22 cellular contexts compared by ENCODE assay signal in genomic region chr7:99403764-99404163, GRCh38. TPM values are rescaled to one million over a fixed set of nuclear protein-coding genes. Genes with fewer than 3 reads are reported as not detected.
A peak's percentile ranks its signal among the peaks of the same experiment; 100 is the strongest.
DNase-seq lines count a peak whose midpoint lies in the region; ATAC-seq, FAIRE-seq and TF ChIP-seq lines count a peak whose summit lies in the region.
"Had no signal": no experiment of that assay in that cellular context is flagged by ENCODE, and none has a peak within 500 bp of the region (broad histone marks: within the 10 kb centered on the region; RNA-seq: fewer than 3 reads in every experiment).

No MANE protein-coding gene starts in this region.

- H3K27ac Mint-ChIP-seq in activated CD4-positive, alpha-beta T cell treated with anti-CD3 and anti-CD28 coated beads, Interleukin-2, amount 10 ng/mL, durations not matched to agents 24 days and 14 days = peak overlapping the region; percentile 42
- peak overlapping the region in 2 of 3 experiments; percentile 24 to 65; a peak in 4 of 7 replicates for H3K27ac Mint-ChIP-seq in H9
- H3K27ac Mint-ChIP-seq: activated CD4-positive, alpha-beta T cell treated with anti-CD3 and anti-CD28 coated beads, Interleukin-2, amount 10 ng/mL, durations not matched to agents 7 days and 5 days had no signal

- H2BK20ac ChIP-seq in H9 (ENCODE audit: low read depth, low read length, poor library complexity, severe bottlenecking) = no peak overlapping the region

- TF ChIP-seq CTCF in H9 (conservative IDR thresholded peaks at IDR 0.05) = no peak
- no peak for TF ChIP-seq CTCF in K562 (IDR thresholded peaks at IDR 0.05 in 2 of 3, conservative IDR thresholded peaks at IDR 0.05 in 1 of 3; ENCODE audit: insufficient read depth in 2 of 3, low read depth in 1 of 3, low read length in 3 of 3)
- no peak for TF ChIP-seq CTCF in osteoblast (IDR thresholded peaks at IDR 0.05; ENCODE audit: extremely low read depth, low read depth, low read length)
- no peak for TF ChIP-seq CTCF in BE2C (IDR thresholded peaks at IDR 0.05; ENCODE audit: low read depth, low read length)

- no peak overlapping the region for H3K23ac ChIP-seq in H9 (ENCODE audit: insufficient read length, low read depth, low read length)

- H3K36me3 Mint-ChIP-seq in activated CD4-positive, alpha-beta T cell treated with anti-CD3 and anti-CD28 coated beads, Interleukin-2, amount 10 ng/mL, durations not matched to agents 24 days and 14 days (ENCODE audit: low read depth) = peaks cover 52% of the 10 kb centered on the region
- peaks cover 38 to 65% (median 59%) of the 10 kb centered on the region in 3 experiments for H3K36me3 Mint-ChIP-seq in H9 (ENCODE audit: insufficient read depth in 1 of 3, low read depth in 3 of 3)

- no peaks in the 10 kb centered on the region for H3K9me1 ChIP-seq in K562 (ENCODE audit: control insufficient read depth, insufficient read depth, low read length)

- no peaks in the 10 kb centered on the region for H3K9me3 Mint-ChIP-seq in activated CD4-positive, alpha-beta T cell treated with anti-CD3 and anti-CD28 coated beads, Interleukin-2, amount 10 ng/mL, durations not matched to agents 24 days and 14 days
- no peaks in the 10 kb centered on the region for H3K9me3 Mint-ChIP-seq in H9
- H3K9me3 Mint-ChIP-seq: activated CD4-positive, alpha-beta T cell treated with anti-CD3 and anti-CD28 coated beads, Interleukin-2, amount 10 ng/mL, durations not matched to agents 7 days and 5 days had no signal

- in situ Hi-C loops in K562 (cut with MboI) = no loop called here

- H3T11ph ChIP-seq in H9 (ENCODE audit: low read length) = no peak overlapping the region

- H2BK5ac ChIP-seq in H9 (ENCODE audit: insufficient read length, low read length) = no peak overlapping the region

- FAIRE-seq in K562 (lab: Jason Lieb, UNC) = no peak
- FAIRE-seq: A204.1 had no signal

- H3K18ac ChIP-seq in H9 (ENCODE audit: insufficient read length, low read depth, low read length) = no peak overlapping the region

- H4K5ac ChIP-seq in H9 (ENCODE audit: insufficient read length, low read depth, low read length) = no peak overlapping the region

- H3K23me2 ChIP-seq in H9 (ENCODE audit: insufficient read length, low read depth, low read length, poor library complexity, severe bottlenecking) = peaks cover 9% of the 10 kb centered on the region

- H3K4me3 Mint-ChIP-seq in activated CD4-positive, alpha-beta T cell treated with anti-CD3 and anti-CD28 coated beads, Interleukin-2, amount 10 ng/mL, durations not matched to agents 24 days and 14 days = no peak overlapping the region
- no peak overlapping the region for H3K4me3 Mint-ChIP-seq in H9
- H3K4me3 Mint-ChIP-seq: activated CD4-positive, alpha-beta T cell treated with anti-CD3 and anti-CD28 coated beads, Interleukin-2, amount 10 ng/mL, durations not matched to agents 7 days and 5 days had no signal

- H4K8ac ChIP-seq in H9 (replicated peaks; ENCODE audit: insufficient read length, low read depth, low read length) = no peak overlapping the region

- no peak overlapping the region for H2BK120ac ChIP-seq in H9 (ENCODE audit: low read depth, low read length, poor library complexity, severe bottlenecking)

- no peaks in the 10 kb centered on the region for H3K27me3 Mint-ChIP-seq in activated CD4-positive, alpha-beta T cell treated with anti-CD3 and anti-CD28 coated beads, Interleukin-2, amount 10 ng/mL, durations not matched to agents 24 days and 14 days
- H3K27me3 Mint-ChIP-seq in H9 (ENCODE audit: low read depth) = no peaks in the 10 kb centered on the region; the same call in 1 of the 2 replicates
- H3K27me3 Mint-ChIP-seq: activated CD4-positive, alpha-beta T cell treated with anti-CD3 and anti-CD28 coated beads, Interleukin-2, amount 10 ng/mL, durations not matched to agents 7 days and 5 days had no signal

- H2AK5ac ChIP-seq in H9 (ENCODE audit: insufficient read length, low read length) = no peak overlapping the region

- H4K20me1 ChIP-seq in H9 (ENCODE audit: control insufficient read depth, insufficient read depth, insufficient read length) (no peaks in the 10 kb centered on the region), K562 (replicated peaks; ENCODE audit: control insufficient read depth, insufficient read depth, low read length) (peaks cover 33% of the 10 kb centered on the region), osteoblast (ENCODE audit: insufficient read depth, low read length) (peaks cover 56% of the 10 kb centered on the region)

- 0 out of 2 replicates have a peak, but pooled peaks have one; percentile 11 for TF ChIP-seq POLR2A in K562 (conservative IDR thresholded peaks at IDR 0.05)

- H4K91ac ChIP-seq in H9 (ENCODE audit: insufficient read length, low read depth, low read length) = no peak overlapping the region

- H3K27ac ChIP-seq in H9 (ENCODE audit: insufficient read length, low read depth, low read length) = no peak overlapping the region
- H3K27ac ChIP-seq in K562 (ENCODE audit: extremely low read depth, low read depth, low read length) = no peak overlapping the region
- H3K27ac ChIP-seq in osteoblast (ENCODE audit: low read depth, low read length) = peak overlapping the region; percentile 25
- H3K27ac ChIP-seq: C4-2B, cardiac muscle cell, left ventricle myocardium inferior, parathyroid adenoma, SJSA1, thoracic aorta had no signal

- H3K14ac ChIP-seq in H9 (ENCODE audit: insufficient read depth, low read length) = no peak overlapping the region

- no CpG with 5 or more reads among the region's 5 CpGs for WGBS in H9 (ENCODE audit: extremely low coverage, insufficient read length, low lambda C conversion rate)
- WGBS in K562 (ENCODE audit: insufficient coverage, low coverage, missing lambda C conversion rate) = 100% methylated on average over 5 of the region's 5 CpGs

- no peak overlapping the region for H3K56ac ChIP-seq in H9 (ENCODE audit: insufficient read length, low read depth, low read length)

- no peak overlapping the region for H2BK12ac ChIP-seq in H9 (ENCODE audit: insufficient read length, low read depth, low read length)

- H3K9ac ChIP-seq in H9 (ENCODE audit: extremely low read depth, insufficient read length, low read length) = no peak overlapping the region
- no peak overlapping the region for H3K9ac ChIP-seq in K562 (ENCODE audit: insufficient read depth in 1 of 2, low read depth in 2 of 2, low read length in 2 of 2)
- H3K9ac ChIP-seq: parathyroid adenoma had no signal

- H3K79me2 ChIP-seq in H9 (ENCODE audit: insufficient read depth, low read length) = peaks cover 29% of the 10 kb centered on the region; the same call in 1 of the 2 replicates
- peaks cover 52% of the 10 kb centered on the region for H3K79me2 ChIP-seq in K562 (ENCODE audit: control insufficient read depth, insufficient read depth, low read length)
- peaks cover 64% of the 10 kb centered on the region for H3K79me2 ChIP-seq in osteoblast (ENCODE audit: insufficient read depth, low read length)

- no peak overlapping the region for H2BK15ac ChIP-seq in H9 (ENCODE audit: low read depth, low read length)

- no TSS peak for BruUV-seq in K562 (replicated peaks; lab: Mats Ljungman, UMichigan)

- H3K4me2 ChIP-seq in H9 (ENCODE audit: insufficient read depth, insufficient read length, low read length) (no peak overlapping the region), K562 (ENCODE audit: insufficient read depth, low read length) (no peak overlapping the region), osteoblast (ENCODE audit: insufficient read depth, low read length) (peak overlapping the region; percentile 4)

- TF ChIP-seq EP300 in K562 (IDR thresholded peaks at IDR 0.05; ENCODE audit: low read length) = no peak

- H3K36me3 ChIP-seq in K562 (ENCODE audit: control insufficient read depth, insufficient read depth, low read length) = peaks cover 82% of the 10 kb centered on the region
- peaks cover 48% of the 10 kb centered on the region for H3K36me3 ChIP-seq in osteoblast (ENCODE audit: insufficient read depth, low read length)
- peaks cover 68% of the 10 kb centered on the region for H3K36me3 ChIP-seq in BE2C

- no peaks in the 10 kb centered on the region for H3K4me1 ChIP-seq in H9 (ENCODE audit: insufficient read depth, low read length)
- peaks cover 10 to 14% of the 10 kb centered on the region in 2 experiments; a peak in 4 of 5 replicates for H3K4me1 ChIP-seq in K562 (replicated peaks in 1 of 2; ENCODE audit: control insufficient read depth in 2 of 2, insufficient read depth in 2 of 2, low read length in 2 of 2)
- H3K4me1 ChIP-seq in osteoblast (ENCODE audit: insufficient read depth, low read length) = peaks cover 31% of the 10 kb centered on the region
- peaks cover 4% of the 10 kb centered on the region; the same call in 1 of the 2 replicates for H3K4me1 ChIP-seq in BE2C

- H2AFZ ChIP-seq in H9 (ENCODE audit: low read length) (no peak overlapping the region), K562 (ENCODE audit: low read depth, low read length) (no peak overlapping the region), osteoblast (ENCODE audit: low read length) (no peak overlapping the region)
- H2AFZ ChIP-seq: parathyroid adenoma had no signal

- POLR2A ChIA-PET in K562 (lab: Yijun Ruan, JAX) = interaction anchor here (0.6 to 0.9 kb wide), 2 partner anchors 29 to 467 kb away, joined by 3 read pairs; no protein-coding TSS in a partner anchor

- ATAC-seq in K562 (no peak), GM21786 (IDR thresholded peaks at IDR 0.05; ENCODE audit: unreplicated experiment) (no peak)

- H3K9me3 ChIP-seq in H9 (ENCODE audit: control insufficient read depth, low read depth, low read length) (no peaks in the 10 kb centered on the region), K562 (replicated peaks; ENCODE audit: control insufficient read depth, insufficient read depth, low read depth, low read length) (no peaks in the 10 kb centered on the region), osteoblast (ENCODE audit: low read depth, low read length) (no peaks in the 10 kb centered on the region), BE2C (no peaks in the 10 kb centered on the region)
- H3K9me3 ChIP-seq: left ventricle myocardium inferior, MG63, SJSA1, thoracic aorta had no signal

- no peak for TF ChIP-seq RAD21 in K562 (CRISPR knock-in tag; conservative IDR thresholded peaks at IDR 0.05 in 1 of 2, IDR thresholded peaks at IDR 0.05 in 1 of 2)

- H3K27me3 ChIP-seq in H9 (ENCODE audit: insufficient read depth, low read length) (no peaks in the 10 kb centered on the region), K562 (ENCODE audit: control insufficient read depth in 2 of 2, insufficient read depth in 2 of 2, low read length in 2 of 2) (no peaks in the 10 kb centered on the region), osteoblast (ENCODE audit: insufficient read depth, low read length) (no peaks in the 10 kb centered on the region), BE2C (no peaks in the 10 kb centered on the region)
- H3K27me3 ChIP-seq: cardiac muscle cell, dorsolateral prefrontal cortex, MG63, SJSA1 had no signal

- CTCF ChIA-PET in K562 (lab: Yijun Ruan, JAX; ENCODE audit: low intra/inter-chr PET ratio) = no interaction called here

- intact Hi-C loops in activated CD4-positive, alpha-beta T cell treated with anti-CD3 and anti-CD28 coated beads, Interleukin-2, amount 10 ng/mL, durations not matched to agents 24 days and 14 days (cut with micrococcal nuclease) = no loop called here
- intact Hi-C loops in K562 (cut with micrococcal nuclease) = no loop called here

- H3K4ac ChIP-seq in H9 (ENCODE audit: low read depth, low read length) = no peak overlapping the region

- H3K79me1 ChIP-seq in H9 (ENCODE audit: insufficient read depth, low read depth, low read length, poor library complexity, severe bottlenecking) = peaks cover 12% of the 10 kb centered on the region

- H3K4me1 Mint-ChIP-seq in activated CD4-positive, alpha-beta T cell treated with anti-CD3 and anti-CD28 coated beads, Interleukin-2, amount 10 ng/mL, durations not matched to agents 24 days and 14 days = peaks cover 24% of the 10 kb centered on the region
- peaks cover 14% of the 10 kb centered on the region in 2 experiments for H3K4me1 Mint-ChIP-seq in H9

- DNase-seq in activated CD4-positive, alpha-beta T cell treated with anti-CD3 and anti-CD28 coated beads, Interleukin-2, amount 10 ng/mL, durations not matched to agents 24 days and 14 days = no peak
- DNase-seq in activated CD4-positive, alpha-beta T cell treated with anti-CD3 and anti-CD28 coated beads, Interleukin-2, amount 50 U/mL, for 48 hours = no peak
- DNase-seq in H9 (no peak), K562 (ENCODE audit: extremely low read depth in 1 of 4, low spot score in 3 of 4) (no peak), osteoblast (ENCODE audit: insufficient read length, low spot score, missing footprints) (peak; percentile 49), cerebellar nuclear complex (lab: John Stamatoyannopoulos, UW) (no peak), BE2C (no peak)
- DNase-seq: activated CD4-positive, alpha-beta T cell treated with anti-CD3 and anti-CD28 coated beads, Interleukin-2, amount 10 ng/mL, durations not matched to agents 7 days and 5 days; activated T-cell treated with anti-CD3 and anti-CD28 coated beads, Interleukin-2, amount 50 U/mL, for 48 hours; dorsolateral prefrontal cortex; erythroblast; left ventricle myocardium inferior; MG63; NCI-H774; stimulated activated CD4-positive, alpha-beta T cell treated with anti-CD3 and anti-CD28 coated beads, Interleukin-4, amount 100 ng/mL, for 24 hours had no signal

- H3K4me3 ChIP-seq in K562 (no peak overlapping the region), osteoblast (ENCODE audit: insufficient read depth, low read length) (no peak overlapping the region), BE2C (ENCODE audit: low read depth, low read length) (no peak overlapping the region)
- H3K4me3 ChIP-seq: cardiac muscle cell, dorsolateral prefrontal cortex, left ventricle myocardium inferior, MG63, SJSA1, thoracic aorta had no signal

RNA-seq across cellular contexts. Expression of gene PDAP1, which starts 4.6 kb away (rescaled TPM):
- total RNA-seq in activated CD4-positive, alpha-beta T cell treated with anti-CD3 and anti-CD28 coated beads, Interleukin-2, amount 10 ng/mL, durations not matched to agents 24 days and 14 days = 167 and 168 TPM in 2 replicates
- 150 and 160 TPM in 2 replicates for total RNA-seq in H9 (2021)
- total RNA-seq in K562 (2011; cell fraction: chromatin; rRNA removed; ENCODE audit: low replicate concordance) = 27.1 and 32.8 TPM in 2 replicates
- total RNA-seq in K562 (2011; cell fraction: nucleolus; rRNA removed) = 19.1 and 20.0 TPM in 2 replicates
- 28.5 and 49.1 TPM in 2 replicates for total RNA-seq in K562 (2011; cell fraction: nucleoplasm; rRNA removed)
- total RNA-seq in K562 (2014; rRNA removed) = 105 and 108 TPM in 2 replicates
- 129 and 138 TPM in 2 replicates for total RNA-seq in K562 (2014; rRNA removed; fragmentation: Illumina TruSeq; extraction: Trizol)
- 161 and 162 TPM in 2 replicates for total RNA-seq in K562 (2015; rRNA removed; fragmentation: Illumina TruSeq; extraction: Trizol)
- total RNA-seq in K562 (2021) = 161 and 182 TPM in 2 replicates
- polyA plus RNA-seq in K562 (2011; rRNA removed) = 31.0 and 72.6 TPM in 2 replicates
- polyA plus RNA-seq in K562 (2011; cell fraction: cytosol; rRNA removed) = 26.2 and 29.1 TPM in 2 replicates
- 22.4 and 28.1 TPM in 2 replicates for polyA plus RNA-seq in K562 (2011; cell fraction: nucleus; rRNA removed)
- 165 and 249 TPM in 2 replicates for polyA plus RNA-seq in K562 (2012)
- polyA plus RNA-seq in K562 (2014; fragmentation: Illumina TruSeq; extraction: Trizol) = 315 and 356 TPM in 2 replicates
- polyA plus RNA-seq in K562 (2014; fragmentation: Nextera tagmentation; extraction: Ambion mirVana) = 10 to 100 TPM; 10.2 to 16.0 TPM
- polyA plus RNA-seq in K562 (2014; rRNA removed) = 185 and 215 TPM in 2 replicates
- 20.1 and 24.4 TPM in 2 replicates for polyA minus RNA-seq in K562 (2011; rRNA and poly(A)+ RNA removed)
- 31.9 and 37.0 TPM in 2 replicates for polyA minus RNA-seq in K562 (2011; cell fraction: cytosol; rRNA and poly(A)+ RNA removed)
- polyA minus RNA-seq in K562 (2011; cell fraction: nucleus; rRNA and poly(A)+ RNA removed) = 5.1 and 6.4 TPM in 2 replicates
- total RNA-seq in osteoblast = 33.0 and 33.7 TPM in 2 replicates
- 483 TPM for polyA plus RNA-seq in BE2C (2012; ENCODE audit: insufficient read depth, insufficient read length, low read depth)

RNA-seq across cellular contexts. Expression of gene BUD31, which starts 5.0 kb away (rescaled TPM):
- total RNA-seq in activated CD4-positive, alpha-beta T cell treated with anti-CD3 and anti-CD28 coated beads, Interleukin-2, amount 10 ng/mL, durations not matched to agents 24 days and 14 days = 136 and 147 TPM in 2 replicates
- total RNA-seq in H9 (2021) (104 TPM in 2 replicates), K562 (2014; rRNA removed) (247 and 279 TPM in 2 replicates), K562 (2014; rRNA removed; fragmentation: Illumina TruSeq; extraction: Trizol) (214 and 266 TPM in 2 replicates), K562 (2015; rRNA removed; fragmentation: Illumina TruSeq; extraction: Trizol) (211 and 238 TPM in 2 replicates), K562 (2021) (242 and 255 TPM in 2 replicates), osteoblast (122 and 124 TPM in 2 replicates)
- total RNA-seq in K562 (2011; cell fraction: chromatin; rRNA removed; ENCODE audit: low replicate concordance) = 71.4 and 104 TPM in 2 replicates
- 46.8 and 62.5 TPM in 2 replicates for total RNA-seq in K562 (2011; cell fraction: nucleolus; rRNA removed)
- 67.0 and 82.8 TPM in 2 replicates for total RNA-seq in K562 (2011; cell fraction: nucleoplasm; rRNA removed)
- polyA plus RNA-seq in K562 (2011; rRNA removed) (69.4 and 105 TPM in 2 replicates), K562 (2014; fragmentation: Illumina TruSeq; extraction: Trizol) (307 and 342 TPM in 2 replicates), K562 (2014; fragmentation: Nextera tagmentation; extraction: Ambion mirVana) (100 to 1,000 TPM; 275 to 332 TPM), K562 (2014; rRNA removed) (237 and 272 TPM in 2 replicates)
- 77.0 and 96.0 TPM in 2 replicates for polyA plus RNA-seq in K562 (2011; cell fraction: cytosol; rRNA removed)
- 42.2 and 50.1 TPM in 2 replicates for polyA plus RNA-seq in K562 (2011; cell fraction: nucleus; rRNA removed)
- 142 and 298 TPM in 2 replicates for polyA plus RNA-seq in K562 (2012)
- 50.5 and 64.8 TPM in 2 replicates for polyA minus RNA-seq in K562 (2011; rRNA and poly(A)+ RNA removed)
- 36.5 and 42.6 TPM in 2 replicates for polyA minus RNA-seq in K562 (2011; cell fraction: cytosol; rRNA and poly(A)+ RNA removed)
- polyA minus RNA-seq in K562 (2011; cell fraction: nucleus; rRNA and poly(A)+ RNA removed) = 16.4 and 18.0 TPM in 2 replicates
- polyA plus RNA-seq in BE2C (2012; ENCODE audit: insufficient read depth, insufficient read length, low read depth) = 516 TPM

RNA-seq across cellular contexts. Expression of gene ARPC1B, which starts 29.2 kb away (rescaled TPM):
- 248 and 250 TPM in 2 replicates for total RNA-seq in activated CD4-positive, alpha-beta T cell treated with anti-CD3 and anti-CD28 coated beads, Interleukin-2, amount 10 ng/mL, durations not matched to agents 24 days and 14 days
- 56.3 and 60.7 TPM in 2 replicates for total RNA-seq in H9 (2021)
- 99.9 and 272 TPM in 2 replicates for total RNA-seq in K562 (2011; cell fraction: chromatin; rRNA removed; ENCODE audit: low replicate concordance)
- 195 and 204 TPM in 2 replicates for total RNA-seq in K562 (2011; cell fraction: nucleolus; rRNA removed)
- 146 and 192 TPM in 2 replicates for total RNA-seq in K562 (2011; cell fraction: nucleoplasm; rRNA removed)
- total RNA-seq in K562 (2014; rRNA removed) = 357 and 436 TPM in 2 replicates
- total RNA-seq in K562 (2014; rRNA removed; fragmentation: Illumina TruSeq; extraction: Trizol) = 77.8 and 81.5 TPM in 2 replicates
- total RNA-seq in K562 (2015; rRNA removed; fragmentation: Illumina TruSeq; extraction: Trizol) = 216 and 235 TPM in 2 replicates
- 187 and 221 TPM in 2 replicates for total RNA-seq in K562 (2021)
- polyA plus RNA-seq in K562 (2011; rRNA removed) = 211 and 213 TPM in 2 replicates
- 307 and 633 TPM in 2 replicates for polyA plus RNA-seq in K562 (2011; cell fraction: cytosol; rRNA removed)
- 159 and 253 TPM in 2 replicates for polyA plus RNA-seq in K562 (2011; cell fraction: nucleus; rRNA removed)
- 510 and 518 TPM in 2 replicates for polyA plus RNA-seq in K562 (2012)
- polyA plus RNA-seq in K562 (2014; fragmentation: Illumina TruSeq; extraction: Trizol) = 93.3 and 345 TPM in 2 replicates
- 10 to 100 TPM in 1 of 2 experiments, 1 to 10 TPM in 1; 6.7 to 38.7 TPM for polyA plus RNA-seq in K562 (2014; fragmentation: Nextera tagmentation; extraction: Ambion mirVana)
- 308 and 407 TPM in 2 replicates for polyA plus RNA-seq in K562 (2014; rRNA removed)
- 59.3 and 102 TPM in 2 replicates for polyA minus RNA-seq in K562 (2011; rRNA and poly(A)+ RNA removed)
- polyA minus RNA-seq in K562 (2011; cell fraction: cytosol; rRNA and poly(A)+ RNA removed) = 118 and 133 TPM in 2 replicates
- 73.5 and 76.2 TPM in 2 replicates for polyA minus RNA-seq in K562 (2011; cell fraction: nucleus; rRNA and poly(A)+ RNA removed)
- 248 and 273 TPM in 2 replicates for total RNA-seq in osteoblast
- 38.0 TPM for polyA plus RNA-seq in BE2C (2012; ENCODE audit: insufficient read depth, insufficient read length, low read depth)

RNA-seq across cellular contexts. Expression of gene PTCD1, which starts 34.8 kb away (rescaled TPM):
- total RNA-seq in activated CD4-positive, alpha-beta T cell treated with anti-CD3 and anti-CD28 coated beads, Interleukin-2, amount 10 ng/mL, durations not matched to agents 24 days and 14 days = 10.5 and 10.7 TPM in 2 replicates
- total RNA-seq in H9 (2021) (12.8 and 14.1 TPM in 2 replicates), K562 (2014; rRNA removed) (17.1 and 24.4 TPM in 2 replicates), K562 (2014; rRNA removed; fragmentation: Illumina TruSeq; extraction: Trizol) (6.2 and 6.9 TPM in 2 replicates), K562 (2015; rRNA removed; fragmentation: Illumina TruSeq; extraction: Trizol) (10.3 and 10.5 TPM in 2 replicates), K562 (2021) (12.3 and 16.3 TPM in 2 replicates), osteoblast (5.3 and 7.6 TPM in 2 replicates)
- total RNA-seq in K562 (2011; cell fraction: chromatin; rRNA removed; ENCODE audit: low replicate concordance) = 20.1 and 49.2 TPM in 2 replicates
- total RNA-seq in K562 (2011; cell fraction: nucleolus; rRNA removed) = 22.2 and 25.2 TPM in 2 replicates
- 9.8 and 15.1 TPM in 2 replicates for total RNA-seq in K562 (2011; cell fraction: nucleoplasm; rRNA removed)
- polyA plus RNA-seq in K562 (2011; rRNA removed) (4.1 and 5.3 TPM in 2 replicates), K562 (2014; fragmentation: Illumina TruSeq; extraction: Trizol) (5.0 and 21.9 TPM in 2 replicates), K562 (2014; fragmentation: Nextera tagmentation; extraction: Ambion mirVana) (under 1 TPM; 0.46 to 0.57 TPM), K562 (2014; rRNA removed) (10.5 and 13.5 TPM in 2 replicates)
- polyA plus RNA-seq in K562 (2011; cell fraction: cytosol; rRNA removed) = 4.6 and 13.2 TPM in 2 replicates
- 8.8 and 19.0 TPM in 2 replicates for polyA plus RNA-seq in K562 (2011; cell fraction: nucleus; rRNA removed)
- 6.9 and 10.9 TPM in 2 replicates for polyA plus RNA-seq in K562 (2012)
- polyA minus RNA-seq in K562 (2011; rRNA and poly(A)+ RNA removed) = 3.8 and 5.0 TPM in 2 replicates
- 4.6 and 7.6 TPM in 2 replicates for polyA minus RNA-seq in K562 (2011; cell fraction: cytosol; rRNA and poly(A)+ RNA removed)
- 6.6 and 8.1 TPM in 2 replicates for polyA minus RNA-seq in K562 (2011; cell fraction: nucleus; rRNA and poly(A)+ RNA removed)
- 22.4 TPM for polyA plus RNA-seq in BE2C (2012; ENCODE audit: insufficient read depth, insufficient read length, low read depth)

RNA-seq across cellular contexts. Expression of gene CPSF4, which starts 35.0 kb away (rescaled TPM):
- 83.5 and 89.0 TPM in 2 replicates for total RNA-seq in activated CD4-positive, alpha-beta T cell treated with anti-CD3 and anti-CD28 coated beads, Interleukin-2, amount 10 ng/mL, durations not matched to agents 24 days and 14 days
- total RNA-seq in H9 (2021) (96.2 and 98.2 TPM in 2 replicates), K562 (2014; rRNA removed) (71.7 and 83.4 TPM in 2 replicates), K562 (2014; rRNA removed; fragmentation: Illumina TruSeq; extraction: Trizol) (39.2 and 46.1 TPM in 2 replicates), K562 (2015; rRNA removed; fragmentation: Illumina TruSeq; extraction: Trizol) (63.9 and 66.7 TPM in 2 replicates), K562 (2021) (97.7 and 99.8 TPM in 2 replicates), osteoblast (80.2 and 101 TPM in 2 replicates)
- total RNA-seq in K562 (2011; cell fraction: chromatin; rRNA removed; ENCODE audit: low replicate concordance) = 152 and 384 TPM in 2 replicates
- total RNA-seq in K562 (2011; cell fraction: nucleolus; rRNA removed) = 218 TPM in 2 replicates
- 228 and 250 TPM in 2 replicates for total RNA-seq in K562 (2011; cell fraction: nucleoplasm; rRNA removed)
- polyA plus RNA-seq in K562 (2011; rRNA removed) (81.3 and 83.8 TPM in 2 replicates), K562 (2014; fragmentation: Illumina TruSeq; extraction: Trizol) (86.8 and 90.7 TPM in 2 replicates), K562 (2014; fragmentation: Nextera tagmentation; extraction: Ambion mirVana) (10 to 100 TPM; 16.9 to 17.4 TPM), K562 (2014; rRNA removed) (118 and 126 TPM in 2 replicates)
- 74.0 and 128 TPM in 2 replicates for polyA plus RNA-seq in K562 (2011; cell fraction: cytosol; rRNA removed)
- polyA plus RNA-seq in K562 (2011; cell fraction: nucleus; rRNA removed) = 257 and 356 TPM in 2 replicates
- polyA plus RNA-seq in K562 (2012) = 69.0 and 82.1 TPM in 2 replicates
- 32.3 and 54.6 TPM in 2 replicates for polyA minus RNA-seq in K562 (2011; rRNA and poly(A)+ RNA removed)
- 26.3 and 38.3 TPM in 2 replicates for polyA minus RNA-seq in K562 (2011; cell fraction: cytosol; rRNA and poly(A)+ RNA removed)
- 63.5 and 66.6 TPM in 2 replicates for polyA minus RNA-seq in K562 (2011; cell fraction: nucleus; rRNA and poly(A)+ RNA removed)
- polyA plus RNA-seq in BE2C (2012; ENCODE audit: insufficient read depth, insufficient read length, low read depth) = 133 TPM
